In the genomic region with DNA sequence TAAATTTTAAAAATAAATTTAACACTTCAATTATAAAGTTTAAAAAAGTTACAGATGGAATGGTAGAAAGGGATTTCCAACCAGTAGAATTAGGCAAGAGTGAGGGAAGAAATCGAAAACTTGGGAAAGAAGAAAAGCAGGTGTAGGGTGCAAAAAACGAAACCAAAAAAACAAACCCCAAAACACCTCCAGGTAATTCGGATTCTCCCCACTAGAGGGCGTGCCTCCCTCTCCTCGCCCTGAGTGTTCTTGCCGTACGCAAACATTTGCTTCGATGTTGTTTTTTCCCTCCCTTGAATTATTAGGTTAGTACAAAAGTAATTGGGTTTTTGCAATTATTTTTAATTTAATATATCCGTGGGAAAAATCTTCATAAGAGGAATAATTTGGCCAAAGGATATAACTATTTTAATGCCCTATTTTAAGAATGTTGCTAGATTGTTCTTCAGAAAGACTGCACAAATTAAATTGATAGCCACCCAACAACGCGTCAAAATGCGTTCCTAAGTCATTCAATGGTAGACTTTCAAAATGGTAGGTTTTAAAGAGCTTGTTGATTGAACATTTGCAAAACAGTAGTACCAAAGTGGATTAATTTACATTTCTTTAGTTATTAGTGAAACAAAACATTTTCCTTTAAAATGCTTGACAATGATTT, we compare ENCODE assay signal across 8 cellular contexts.
DNase-seq lines count a peak whose midpoint lies in the region; ATAC-seq and TF ChIP-seq lines count a peak whose summit lies in the region.

No MANE protein-coding gene starts in this region.

- H3K9me3 ChIP-seq in HAP-1 = no peaks in the 10 kb centered on the region
- H3K9me3 ChIP-seq in esophagus squamous epithelium = no peaks in the 10 kb centered on the region

- H3K27ac Mint-ChIP-seq in natural killer cell treated with Interleukin-12 subunit alpha and Interleukin-12 subunit beta and Interleukin-15 and Interleukin-18, amount 100 ng/mL, for 72 hours = peak overlapping the region; percentile 91 to 96
- no peak overlapping the region for H3K27ac Mint-ChIP-seq in stimulated activated memory B cell treated with anti-CD40 and anti-IgM and Interleukin-4, amounts not matched to agents 10 μg/mL and 1 μg/mL and 100 μg/mL, for 72 hours

- intact Hi-C loops in esophagus squamous epithelium (cut with DNase I) = loop anchor here (5.0 kb wide), 1 partner anchor 153 kb away; no protein-coding TSS in a partner anchor

- H3K27me3 Mint-ChIP-seq in natural killer cell treated with Interleukin-12 subunit alpha and Interleukin-12 subunit beta and Interleukin-15 and Interleukin-18, amount 100 ng/mL, for 72 hours = no peaks in the 10 kb centered on the region
- H3K27me3 Mint-ChIP-seq in stimulated activated memory B cell treated with anti-CD40 and anti-IgM and Interleukin-4, amounts not matched to agents 10 μg/mL and 1 μg/mL and 100 μg/mL, for 72 hours = no peaks in the 10 kb centered on the region

- DNase-seq in AG09319 (ENCODE audit: extremely low read depth, low read depth) = no peak
- peak; percentile 84 to 87 for DNase-seq in HAP-1 (ENCODE audit: low spot score in 2 of 2)
- peak; percentile 56 to 60 for DNase-seq in NOMO-1 (lab: John Stamatoyannopoulos, UW; ENCODE audit: unreplicated experiment in 2 of 2)
- peak; percentile 60 for DNase-seq in activated T-cell treated with anti-CD3 and anti-CD28 coated beads for 24 hours (ENCODE audit: low read depth)
- DNase-seq in esophagus squamous epithelium (lab: John Stamatoyannopoulos, UW) = no peak
- peak; percentile 81 for DNase-seq in natural killer cell treated with Interleukin-12 subunit alpha and Interleukin-12 subunit beta and Interleukin-15 and Interleukin-18, amount 100 ng/mL, for 72 hours (ENCODE audit: low spot score)

- H3K27me3 ChIP-seq in HAP-1 (ENCODE audit: low read depth) (no peaks in the 10 kb centered on the region), esophagus squamous epithelium (no peaks in the 10 kb centered on the region)

- H3K36me3 ChIP-seq in HAP-1 (replicated peaks) = no peaks in the 10 kb centered on the region
- H3K36me3 ChIP-seq in esophagus squamous epithelium = no peaks in the 10 kb centered on the region

- TF ChIP-seq CTCF in AG09319 (IDR thresholded peaks at IDR 0.05; ENCODE audit: low read depth, low read length) = peak; percentile 84
- TF ChIP-seq CTCF in esophagus squamous epithelium (IDR thresholded peaks at IDR 0.05) = peak; percentile 89 to 94 (median 92)

- ATAC-seq in natural killer cell treated with Interleukin-12 subunit alpha and Interleukin-12 subunit beta and Interleukin-15 and Interleukin-18, amount 100 ng/mL, for 72 hours = no peak
- ATAC-seq in stimulated activated memory B cell treated with anti-CD40 and anti-IgM and Interleukin-4, amounts not matched to agents 10 μg/mL and 1 μg/mL and 100 μg/mL, for 72 hours = no peak
- no peak for ATAC-seq in HG02588 (IDR thresholded peaks at IDR 0.05; ENCODE audit: unreplicated experiment)

- in situ Hi-C loops in HAP-1 (cut with MboI; ENCODE audit: low sequenced_read_pairs) = loop anchor here (10.0 kb wide), 1 partner anchor 156 kb away; no protein-coding TSS in a partner anchor

- peak overlapping the region in 1 of 4 donors; percentile 86 for H3K27ac ChIP-seq in esophagus squamous epithelium

- H3K4me1 Mint-ChIP-seq in natural killer cell treated with Interleukin-12 subunit alpha and Interleukin-12 subunit beta and Interleukin-15 and Interleukin-18, amount 100 ng/mL, for 72 hours (ENCODE audit: low read depth in 2 of 2) = peaks cover 43 to 45% of the 10 kb centered on the region in 2 donors
- H3K4me1 Mint-ChIP-seq in stimulated activated memory B cell treated with anti-CD40 and anti-IgM and Interleukin-4, amounts not matched to agents 10 μg/mL and 1 μg/mL and 100 μg/mL, for 72 hours = peaks cover 40% of the 10 kb centered on the region

- no peaks in the 10 kb centered on the region for H3K36me3 Mint-ChIP-seq in natural killer cell treated with Interleukin-12 subunit alpha and Interleukin-12 subunit beta and Interleukin-15 and Interleukin-18, amount 100 ng/mL, for 72 hours
- H3K36me3 Mint-ChIP-seq in stimulated activated memory B cell treated with anti-CD40 and anti-IgM and Interleukin-4, amounts not matched to agents 10 μg/mL and 1 μg/mL and 100 μg/mL, for 72 hours = no peaks in the 10 kb centered on the region

- H3K4me3 ChIP-seq in HAP-1 (peak overlapping the region; percentile 11), esophagus squamous epithelium (peak overlapping the region; percentile 10 to 62 (median 46))

- H3K4me3 Mint-ChIP-seq in natural killer cell treated with Interleukin-12 subunit alpha and Interleukin-12 subunit beta and Interleukin-15 and Interleukin-18, amount 100 ng/mL, for 72 hours = peak overlapping the region; percentile 89
- peak overlapping the region; percentile 76 for H3K4me3 Mint-ChIP-seq in stimulated activated memory B cell treated with anti-CD40 and anti-IgM and Interleukin-4, amounts not matched to agents 10 μg/mL and 1 μg/mL and 100 μg/mL, for 72 hours

- 5 to 9% methylated on average over 12 of the region's 12 CpGs for WGBS in esophagus squamous epithelium, 2 donors

- no peak for TF ChIP-seq POLR2A in esophagus squamous epithelium (IDR thresholded peaks at IDR 0.05)

- H3K9me3 Mint-ChIP-seq in natural killer cell treated with Interleukin-12 subunit alpha and Interleukin-12 subunit beta and Interleukin-15 and Interleukin-18, amount 100 ng/mL, for 72 hours = no peaks in the 10 kb centered on the region
- H3K9me3 Mint-ChIP-seq in stimulated activated memory B cell treated with anti-CD40 and anti-IgM and Interleukin-4, amounts not matched to agents 10 μg/mL and 1 μg/mL and 100 μg/mL, for 72 hours = peaks cover 6% of the 10 kb centered on the region

- H3K4me1 ChIP-seq in HAP-1 = peaks cover 11% of the 10 kb centered on the region
- H3K4me1 ChIP-seq in esophagus squamous epithelium = peaks cover 19 to 43% (median 21%) of the 10 kb centered on the region in 3 donors

Comparison
In these comparisons a context has a peak if more than half of its experiments do, and no peak if none do; other contexts are left out.
1. DNase-seq: peak in HAP-1 (2 of 2), NOMO-1 (2 of 2), activated T-cell treated with anti-CD3 and anti-CD28 coated beads for 24 hours (single experiment) and natural killer cell treated with Interleukin-12 subunit alpha and Interleukin-12 subunit beta and Interleukin-15 and Interleukin-18, amount 100 ng/mL, for 72 hours (single experiment); none in AG09319 (single experiment) and esophagus squamous epithelium (single experiment).